In genomic region chr18:72543362-72544055, GRCh38 we compare ENCODE assay signal across 9 cellular contexts. TPM values are rescaled to one million over a fixed set of nuclear protein-coding genes. Genes with fewer than 3 reads are reported as not detected.
DNase-seq lines count a peak whose midpoint lies in the region; ATAC-seq and TF ChIP-seq lines count a peak whose summit lies in the region.
"Had no signal": no experiment of that assay in that cellular context is flagged by ENCODE, and none has a peak within 500 bp of the region (broad histone marks: within the 10 kb centered on the region; RNA-seq: fewer than 3 reads in every experiment).

No MANE protein-coding gene starts in this region.

- CTCF ChIA-PET in mammary epithelial cell (lab: Charles Lee; ENCODE audit: low non-redundant PET) = interaction anchor here (0.7 kb wide), 1 partner anchor 1758 kb away, joined by 15 read pairs; no protein-coding TSS in a partner anchor

- H3K9ac ChIP-seq in MM.1S (ENCODE audit: low read length) (peak overlapping the region; percentile 44; the same call in 1 of the 2 replicates), mammary epithelial cell (ENCODE audit: insufficient read depth, low read length) (no peak overlapping the region)

- H3K9me3 ChIP-seq in MM.1S (replicated peaks; ENCODE audit: insufficient read depth, low read length) (no peaks in the 10 kb centered on the region), mammary epithelial cell (replicated peaks; ENCODE audit: insufficient read depth, low read length) (no peaks in the 10 kb centered on the region)

- peak overlapping the region; percentile 68 for H3K27ac ChIP-seq in C4-2B
- H3K27ac ChIP-seq in MM.1S (ENCODE audit: low read length) = no peak overlapping the region; the same call in 1 of the 2 replicates
- no peak overlapping the region for H3K27ac ChIP-seq in mammary epithelial cell (ENCODE audit: insufficient read depth, low read depth, low read length)

- ATAC-seq in GM19035 (IDR thresholded peaks at IDR 0.05; ENCODE audit: unreplicated experiment) (no peak), HG03135 (IDR thresholded peaks at IDR 0.05; ENCODE audit: unreplicated experiment) (no peak)

- H3K9me2 ChIP-seq in MM.1S (replicated peaks; ENCODE audit: insufficient read depth, low read length) = no peaks in the 10 kb centered on the region

- intact Hi-C loops in mammary epithelial cell (cut with micrococcal nuclease) = loop anchor here (1.0 kb wide), 1 partner anchor 1761 kb away; no protein-coding TSS in a partner anchor

- H3K79me2 ChIP-seq in MM.1S (ENCODE audit: low read length) (no peaks in the 10 kb centered on the region), mammary epithelial cell (ENCODE audit: insufficient read depth, low read length) (no peaks in the 10 kb centered on the region)

- dilution Hi-C loops in mammary epithelial cell (cut with HindIII; ENCODE audit: low sequenced_read_pairs) = no loop called here

- H3K27me3 Mint-ChIP-seq in nephron (ENCODE audit: low read depth) = peaks cover 92% of the 10 kb centered on the region

- no peaks in the 10 kb centered on the region for H4K20me1 ChIP-seq in MM.1S (ENCODE audit: insufficient read depth, low read length)
- H4K20me1 ChIP-seq in mammary epithelial cell (ENCODE audit: insufficient read depth, low read length) = no peaks in the 10 kb centered on the region

- peak overlapping the region; percentile 89 for H2AFZ ChIP-seq in MM.1S (ENCODE audit: low read length)
- H2AFZ ChIP-seq in mammary epithelial cell (ENCODE audit: low read depth, low read length) = peak overlapping the region; percentile 5

- H3K4me3 ChIP-seq in MM.1S (ENCODE audit: low read length) (peak overlapping the region; percentile 91), mammary epithelial cell (replicated peaks in 1 of 3; ENCODE audit: insufficient read depth in 1 of 3, low read depth in 2 of 3, low read length in 3 of 3) (no peak overlapping the region)

- H3K4me1 ChIP-seq in MM.1S (ENCODE audit: low read length) (no peaks in the 10 kb centered on the region), mammary epithelial cell (ENCODE audit: insufficient read depth, low read length) (no peaks in the 10 kb centered on the region)

- H3K36me3 ChIP-seq in MM.1S (replicated peaks; ENCODE audit: insufficient read depth, low read length) = no peaks in the 10 kb centered on the region; the same call in 1 of the 2 replicates
- H3K36me3 ChIP-seq in mammary epithelial cell (ENCODE audit: insufficient read depth, low read length) = no peaks in the 10 kb centered on the region

- H3K4me1 Mint-ChIP-seq in nephron = peaks cover 16% of the 10 kb centered on the region

- TF ChIP-seq CTCF in C4-2B (conservative IDR thresholded peaks at IDR 0.05) = no peak
- no peak for TF ChIP-seq CTCF in MM.1S (IDR thresholded peaks at IDR 0.05; ENCODE audit: low read length)
- TF ChIP-seq CTCF in mammary epithelial cell (conservative IDR thresholded peaks at IDR 0.05 in 1 of 2, IDR thresholded peaks at IDR 0.05 in 1 of 2; ENCODE audit: extremely low read depth in 1 of 2, insufficient read depth in 1 of 2, low read depth in 1 of 2, low read length in 2 of 2) = no peak
- TF ChIP-seq CTCF in nephron (IDR thresholded peaks at IDR 0.05; ENCODE audit: unreplicated experiment in 3 of 3) = no peak

- H3K36me3 Mint-ChIP-seq in nephron (ENCODE audit: low read depth) = no peaks in the 10 kb centered on the region

- no TSS peak for BruUV-seq in mammary epithelial cell (replicated peaks; lab: Mats Ljungman, UMichigan)

- H3K4me2 ChIP-seq in MM.1S (ENCODE audit: low read depth, low read length) (peak overlapping the region; percentile 97), mammary epithelial cell (ENCODE audit: insufficient read depth, low read depth, low read length) (peak overlapping the region; percentile 23)

- H3F3A ChIP-seq in MM.1S (ENCODE audit: insufficient read depth, low read length) = no peaks in the 10 kb centered on the region; the same call in 1 of the 2 replicates

- no peaks in the 10 kb centered on the region for H3K9me3 Mint-ChIP-seq in nephron

- H3K27me3 ChIP-seq in MM.1S (replicated peaks; ENCODE audit: insufficient read depth, low read length) (no peaks in the 10 kb centered on the region), mammary epithelial cell (ENCODE audit: insufficient read depth, low read length) (peaks cover 26% of the 10 kb centered on the region)

- under 1% methylated on average over 34 of the region's 73 CpGs for WGBS in mammary epithelial cell (ENCODE audit: low coverage, missing lambda C conversion rate)

- H3K27ac Mint-ChIP-seq in nephron = no peak overlapping the region

- DNase-seq in MM.1S = peak; percentile 28
- DNase-seq in mammary epithelial cell = no peak
- DNase-seq in NCI-H1694 treated with DMSO at 0.1 percent for 48 hours (lab: John Stamatoyannopoulos, UW) = no peak
- no peak for DNase-seq in stimulated activated CD4-positive, alpha-beta T cell treated with anti-CD3 and anti-CD28 coated beads, Interleukin-4, amount 100 ng/mL, for 1 hour

- in situ Hi-C loops in mammary epithelial cell (cut with MboI; ENCODE audit: low sequenced_read_pairs in 2 of 2) = no loop called here

- H3K4me3 Mint-ChIP-seq in nephron = peak overlapping the region; percentile 79 to 91 (median 86)

RNA-seq across cellular contexts. Expression of gene CBLN2, which starts 0.6 kb away (rescaled TPM):
- not detected for total RNA-seq in mammary epithelial cell
- polyA plus RNA-seq in mammary epithelial cell = not detected
- not detected for polyA minus RNA-seq in mammary epithelial cell
- total RNA-seq: left lobe of liver had no signal
